ENCODE assay signal across 11 cellular contexts in genomic region chr18:23307567-23308295, GRCh38.
DNase-seq lines count a peak whose midpoint lies in the region; ATAC-seq and TF ChIP-seq lines count a peak whose summit lies in the region.
"Had no signal": no experiment of that assay in that cellular context is flagged by ENCODE, and none has a peak within 500 bp of the region (broad histone marks: within the 10 kb centered on the region; RNA-seq: fewer than 3 reads in every experiment).

No MANE protein-coding gene starts in this region.

- H3K9me3 Mint-ChIP-seq in stimulated activated effector memory CD8-positive, alpha-beta T cell treated with anti-CD3 and anti-CD28 coated beads, Interleukin-12 subunit alpha, Interleukin-12 subunit beta, amount 100 ng/mL, for 72 hours = no peaks in the 10 kb centered on the region
- H3K9me3 Mint-ChIP-seq: naive B cell had no signal

- H3K4me3 ChIP-seq in sigmoid colon = no peak overlapping the region
- H3K4me3 ChIP-seq: A549, upper lobe of left lung had no signal

- no peak for TF ChIP-seq POLR2A in sigmoid colon (IDR thresholded peaks at IDR 0.05)

- H3K36me3 ChIP-seq in sigmoid colon = no peaks in the 10 kb centered on the region
- H3K36me3 ChIP-seq: upper lobe of left lung had no signal

- H3K4me3 Mint-ChIP-seq in stimulated activated effector memory CD8-positive, alpha-beta T cell treated with anti-CD3 and anti-CD28 coated beads, Interleukin-12 subunit alpha, Interleukin-12 subunit beta, amount 100 ng/mL, for 72 hours = peak overlapping the region; percentile 60

- peak overlapping the region; percentile 64 for H3K27ac Mint-ChIP-seq in stimulated activated effector memory CD8-positive, alpha-beta T cell treated with anti-CD3 and anti-CD28 coated beads, Interleukin-12 subunit alpha, Interleukin-12 subunit beta, amount 100 ng/mL, for 72 hours

- TF ChIP-seq CTCF in sigmoid colon (IDR thresholded peaks at IDR 0.05) = no peak

- H3K4me1 ChIP-seq in sigmoid colon = no peaks in the 10 kb centered on the region

- peak; percentile 11 for DNase-seq in activated CD4-positive, alpha-beta T cell treated with anti-CD3 and anti-CD28 coated beads for 48 hours
- no peak for DNase-seq in activated CD4-positive, alpha-beta T cell treated with anti-CD3 and anti-CD28 coated beads, Interleukin-2, amount 50 U/mL, for 4 hours
- DNase-seq in astrocyte of the hippocampus (ENCODE audit: low read depth, low spot score) (peak; percentile 39), cardiac septum (ENCODE audit: low spot score) (no peak), sigmoid colon (no peak), NCI-H1092 treated with DMSO at 0.1 percent for 48 hours (lab: John Stamatoyannopoulos, UW) (no peak)
- peak; percentile 12 to 65 for DNase-seq in stimulated activated effector memory CD8-positive, alpha-beta T cell treated with anti-CD3 and anti-CD28 coated beads, Interleukin-12 subunit alpha, Interleukin-12 subunit beta, amount 100 ng/mL, for 72 hours (ENCODE audit: low spot score in 2 of 2)
- DNase-seq: naive B cell had no signal

- H3K4me1 Mint-ChIP-seq in stimulated activated effector memory CD8-positive, alpha-beta T cell treated with anti-CD3 and anti-CD28 coated beads, Interleukin-12 subunit alpha, Interleukin-12 subunit beta, amount 100 ng/mL, for 72 hours = peaks cover 27% of the 10 kb centered on the region

- TF ChIP-seq EP300 in sigmoid colon (IDR thresholded peaks at IDR 0.05) = no peak

- 78 to 86% methylated on average over 14 of the region's 14 CpGs for WGBS in sigmoid colon, 2 donors

- peak; percentile 47 for ATAC-seq in HG03442 (IDR thresholded peaks at IDR 0.05; ENCODE audit: unreplicated experiment)
- peak; percentile 77 for ATAC-seq in stimulated activated effector memory CD8-positive, alpha-beta T cell treated with anti-CD3 and anti-CD28 coated beads, Interleukin-12 subunit alpha, Interleukin-12 subunit beta, amount 100 ng/mL, for 72 hours

- no peaks in the 10 kb centered on the region for H3K36me3 Mint-ChIP-seq in stimulated activated effector memory CD8-positive, alpha-beta T cell treated with anti-CD3 and anti-CD28 coated beads, Interleukin-12 subunit alpha, Interleukin-12 subunit beta, amount 100 ng/mL, for 72 hours

- no peaks in the 10 kb centered on the region for H3K9me3 ChIP-seq in sigmoid colon
- H3K9me3 ChIP-seq: A549, upper lobe of left lung had no signal

- H3K27ac ChIP-seq in sigmoid colon = no peak overlapping the region
- H3K27ac ChIP-seq: A549, upper lobe of left lung had no signal

- H3K27me3 ChIP-seq in sigmoid colon = no peaks in the 10 kb centered on the region
- H3K27me3 ChIP-seq: upper lobe of left lung had no signal

- intact Hi-C loops in cardiac septum (cut with DNase I) = no loop called here
- intact Hi-C loops in sigmoid colon (cut with DNase I) = no loop called here

Comparison
In these comparisons a context has a peak if more than half of its experiments do, and no peak if none do; other contexts are left out.
1. DNase-seq: peak in activated CD4-positive, alpha-beta T cell treated with anti-CD3 and anti-CD28 coated beads for 48 hours (single experiment), astrocyte of the hippocampus (single experiment) and stimulated activated effector memory CD8-positive, alpha-beta T cell treated with anti-CD3 and anti-CD28 coated beads, Interleukin-12 subunit alpha, Interleukin-12 subunit beta, amount 100 ng/mL, for 72 hours (2 of 2); none in activated CD4-positive, alpha-beta T cell treated with anti-CD3 and anti-CD28 coated beads, Interleukin-2, amount 50 U/mL, for 4 hours (0 of 2), cardiac septum (single experiment), sigmoid colon (single experiment) and NCI-H1092 treated with DMSO at 0.1 percent for 48 hours (single experiment).